Comparison of ENCODE assay signal across 8 cellular contexts in genomic region chr19:14091086-14091884, GRCh38. TPM values are rescaled to one million over a fixed set of nuclear protein-coding genes. Genes with fewer than 3 reads are reported as not detected.
DNase-seq lines count a peak whose midpoint lies in the region; ATAC-seq and TF ChIP-seq lines count a peak whose summit lies in the region.

No MANE protein-coding gene starts in this region.

- peak; percentile 57 to 83 for DNase-seq in SJSA1 (ENCODE audit: low read depth in 1 of 2, low spot score in 2 of 2)
- peak; percentile 73 to 77 for DNase-seq in activated naive CD4-positive, alpha-beta T cell treated with anti-CD3 and anti-CD28 coated beads, Interleukin-2, amount 50 U/mL, for 72 hours (ENCODE audit: low spot score in 2 of 2)
- DNase-seq in left ventricle myocardium superior, result no peak
- no peak for DNase-seq in psoas muscle
- no peak for DNase-seq in cerebellum (ENCODE audit: low spot score)

- peaks cover 13% of the 10 kb centered on the region; the same call in 1 of the 2 replicates for H3F3A ChIP-seq in DOHH2 (ENCODE audit: control insufficient read depth, insufficient read depth)

- H3K4me3 ChIP-seq in DOHH2 (ENCODE audit: low read length), result peak overlapping the region; percentile 79
- peak overlapping the region; percentile 88 for H3K4me3 ChIP-seq in HUES6 (ENCODE audit: low read depth, low read length)
- peak overlapping the region; percentile 83 for H3K4me3 ChIP-seq in SJSA1
- peak overlapping the region; percentile 89 for H3K4me3 ChIP-seq in psoas muscle

- H3K27me3 ChIP-seq in DOHH2 (ENCODE audit: control insufficient read depth, low read length) (no peaks in the 10 kb centered on the region), HUES6 (ENCODE audit: control insufficient read depth, insufficient read depth, low read length) (peaks cover 14% of the 10 kb centered on the region), SJSA1 (replicated peaks) (no peaks in the 10 kb centered on the region), psoas muscle (ENCODE audit: insufficient read depth in 3 of 3, low read length in 2 of 3) (no peaks in the 10 kb centered on the region)

- ATAC-seq in GM21390 (IDR thresholded peaks at IDR 0.05; ENCODE audit: unreplicated experiment) (peak; percentile 56), left ventricle myocardium superior (peak; percentile 88), psoas muscle (peak; percentile 77 to 87 (median 81))
- ATAC-seq in activated naive CD4-positive, alpha-beta T cell treated with anti-CD3 and anti-CD28 coated beads, Interleukin-2, amount 50 U/mL, for 72 hours, result peak; percentile 74 to 86

- H3K27ac ChIP-seq in DOHH2 (ENCODE audit: low read depth, low read length), result peak overlapping the region; percentile 77
- H3K27ac ChIP-seq in HUES6 (ENCODE audit: low read depth, low read length), result peak overlapping the region; percentile 30; the same call in 1 of the 2 replicates
- peak overlapping the region; percentile 37; the same call in 1 of the 2 replicates for H3K27ac ChIP-seq in SJSA1
- peak overlapping the region; percentile 89 for H3K27ac ChIP-seq in psoas muscle

- peak overlapping the region; percentile 72 for H3K4me2 ChIP-seq in DOHH2 (ENCODE audit: low read length)

- peaks cover 12% of the 10 kb centered on the region for H3K79me2 ChIP-seq in DOHH2 (ENCODE audit: control insufficient read depth, low read length)

- H3K36me3 Mint-ChIP-seq in activated naive CD4-positive, alpha-beta T cell treated with anti-CD3 and anti-CD28 coated beads, Interleukin-2, amount 50 U/mL, for 72 hours, result peaks cover 12 to 32% of the 10 kb centered on the region in 2 donors

- peaks cover 3 to 7% of the 10 kb centered on the region in 2 donors for H3K9me3 Mint-ChIP-seq in activated naive CD4-positive, alpha-beta T cell treated with anti-CD3 and anti-CD28 coated beads, Interleukin-2, amount 50 U/mL, for 72 hours

- intact Hi-C loops in left ventricle myocardium superior (cut with micrococcal nuclease) (no loop called here), psoas muscle (cut with DNase I) (no loop called here)

- H3K9me3 ChIP-seq in DOHH2 (ENCODE audit: control insufficient read depth, insufficient read depth, low read length) (peaks cover 9% of the 10 kb centered on the region), HUES6 (ENCODE audit: control insufficient read depth, insufficient read depth, low read depth, low read length) (peaks cover 8% of the 10 kb centered on the region), SJSA1 (replicated peaks) (peaks cover 8% of the 10 kb centered on the region; the same call in 1 of the 2 replicates), psoas muscle (peaks cover 10% of the 10 kb centered on the region)

- peak overlapping the region; percentile 61 for H3K9ac ChIP-seq in HUES6 (ENCODE audit: low read length)

- 0 to 2% (median 1%) methylated on average over 26 to 72 of the region's 73 CpGs for WGBS in psoas muscle, 3 donors

- H4K20me1 ChIP-seq in DOHH2 (ENCODE audit: control insufficient read depth, insufficient read depth, low read depth, low read length), result no peaks in the 10 kb centered on the region

- peaks cover 18% of the 10 kb centered on the region for H3K4me1 ChIP-seq in DOHH2 (ENCODE audit: control insufficient read depth, low read length)
- H3K4me1 ChIP-seq in HUES6 (ENCODE audit: control insufficient read depth, insufficient read depth, low read length), result peaks cover 7% of the 10 kb centered on the region; the same call in 1 of the 2 replicates
- peaks cover 13% of the 10 kb centered on the region for H3K4me1 ChIP-seq in SJSA1 (replicated peaks)
- H3K4me1 ChIP-seq in psoas muscle, result peaks cover 6% of the 10 kb centered on the region

- H3K27ac Mint-ChIP-seq in activated naive CD4-positive, alpha-beta T cell treated with anti-CD3 and anti-CD28 coated beads, Interleukin-2, amount 50 U/mL, for 72 hours, result peak overlapping the region; percentile 63 to 99

- H3K36me3 ChIP-seq in DOHH2 (ENCODE audit: control insufficient read depth, low read length) (peaks cover 33% of the 10 kb centered on the region), HUES6 (ENCODE audit: control insufficient read depth, insufficient read depth, low read length) (peaks cover 11% of the 10 kb centered on the region), SJSA1 (peaks cover 26% of the 10 kb centered on the region), psoas muscle (ENCODE audit: insufficient read depth in 1 of 2, low read depth in 1 of 2) (peaks cover 0 to 33% of the 10 kb centered on the region in 2 donors)

- TF ChIP-seq CTCF in DOHH2 (IDR thresholded peaks at IDR 0.05; ENCODE audit: low read depth, low read length, poor library complexity, severe bottlenecking) (peak; percentile 76), psoas muscle (IDR thresholded peaks at IDR 0.05) (no peak)

- H3K9me2 ChIP-seq in DOHH2 (replicated peaks; ENCODE audit: control insufficient read depth, low read length), result no peaks in the 10 kb centered on the region

RNA-seq across cellular contexts. Expression of gene SAMD1, which starts 0.7 kb away (rescaled TPM):
- total RNA-seq in SJSA1 (2014; rRNA removed; shearing (Covaris generic)), result 64.1 and 130 TPM in 2 replicates
- 100 to 1,000 TPM in 1 of 2 donors, 10 to 100 TPM in 1; 39.7 to 101 TPM for total RNA-seq in activated naive CD4-positive, alpha-beta T cell treated with anti-CD3 and anti-CD28 coated beads, Interleukin-2, amount 50 U/mL, for 72 hours
- total RNA-seq in left ventricle myocardium superior (58.0 TPM), psoas muscle (10 to 100 TPM; 27.3 to 54.4 (median 39.6) TPM), cerebellum (14.5 TPM)
- 10 to 100 TPM; 39.9 to 99.9 (median 60.4) TPM for polyA plus RNA-seq in psoas muscle

RNA-seq across cellular contexts. Expression of gene C19orf67, which starts 5.7 kb away (rescaled TPM):
- total RNA-seq in SJSA1 (2014; rRNA removed; shearing (Covaris generic)), result not detected in 2 replicates
- not detected for total RNA-seq in activated naive CD4-positive, alpha-beta T cell treated with anti-CD3 and anti-CD28 coated beads, Interleukin-2, amount 50 U/mL, for 72 hours
- total RNA-seq in left ventricle myocardium superior (not detected), psoas muscle (not detected), cerebellum (not detected)
- polyA plus RNA-seq in psoas muscle, result not detected

RNA-seq across cellular contexts. Expression of gene MISP3, which starts 18.7 kb away (rescaled TPM):
- total RNA-seq in SJSA1 (2014; rRNA removed; shearing (Covaris generic)), result 0.34 TPM in 1 of 2 replicates, not detected in the other
- 1 to 10 TPM; 1.2 to 4.2 TPM for total RNA-seq in activated naive CD4-positive, alpha-beta T cell treated with anti-CD3 and anti-CD28 coated beads, Interleukin-2, amount 50 U/mL, for 72 hours
- 6.8 TPM for total RNA-seq in left ventricle myocardium superior
- 1 to 10 TPM; 2.0 to 6.3 (median 2.9) TPM for total RNA-seq in psoas muscle
- 10 to 100 TPM in 1 of 3 donors, 1 to 10 TPM in 2; 1.8 to 15.4 (median 2.1) TPM for polyA plus RNA-seq in psoas muscle
- total RNA-seq in cerebellum, result 1.5 TPM

RNA-seq across cellular contexts. Expression of gene PRKACA, which starts 26.3 kb away (rescaled TPM):
- 18.2 and 48.9 TPM in 2 replicates for total RNA-seq in SJSA1 (2014; rRNA removed; shearing (Covaris generic))
- 10 to 100 TPM; 66.3 to 84.5 TPM for total RNA-seq in activated naive CD4-positive, alpha-beta T cell treated with anti-CD3 and anti-CD28 coated beads, Interleukin-2, amount 50 U/mL, for 72 hours
- total RNA-seq in left ventricle myocardium superior, result 514 TPM
- 100 to 1,000 TPM; 209 to 509 (median 312) TPM for total RNA-seq in psoas muscle
- polyA plus RNA-seq in psoas muscle, result 100 to 1,000 TPM in 2 of 3 donors, 10 to 100 TPM in 1; 99.3 to 208 (median 135) TPM
- 27.7 TPM for total RNA-seq in cerebellum

RNA-seq across cellular contexts. Expression of gene PALM3, which starts 29.4 kb away (rescaled TPM):
- not detected in 2 replicates for total RNA-seq in SJSA1 (2014; rRNA removed; shearing (Covaris generic))
- not detected for total RNA-seq in activated naive CD4-positive, alpha-beta T cell treated with anti-CD3 and anti-CD28 coated beads, Interleukin-2, amount 50 U/mL, for 72 hours
- total RNA-seq in left ventricle myocardium superior, result not detected
- total RNA-seq in psoas muscle, result not detected
- under 1 TPM in 2 of 3 donors, not detected in 1; 0.04 to 0.05 TPM for polyA plus RNA-seq in psoas muscle
- total RNA-seq in cerebellum, result 2.2 TPM

Comparison
In these comparisons a context has a peak if more than half of its experiments do, and no peak if none do; other contexts are left out.
1. H3K27ac ChIP-seq: peak in every context shown above with its lines; median percentile 89 in psoas muscle; 77 in DOHH2; 37 in SJSA1; 30 in HUES6.
2. DNase-seq: peak in SJSA1 (2 of 2) and activated naive CD4-positive, alpha-beta T cell treated with anti-CD3 and anti-CD28 coated beads, Interleukin-2, amount 50 U/mL, for 72 hours (2 of 2); none in left ventricle myocardium superior (single experiment), psoas muscle (0 of 2) and cerebellum (single experiment).
3. Peak in every context shown above with its lines, with median percentiles within 50 percentile points of each other: H3K4me3 ChIP-seq and ATAC-seq.